ENCODE assay signal across 8 cellular contexts in the genomic region with DNA sequence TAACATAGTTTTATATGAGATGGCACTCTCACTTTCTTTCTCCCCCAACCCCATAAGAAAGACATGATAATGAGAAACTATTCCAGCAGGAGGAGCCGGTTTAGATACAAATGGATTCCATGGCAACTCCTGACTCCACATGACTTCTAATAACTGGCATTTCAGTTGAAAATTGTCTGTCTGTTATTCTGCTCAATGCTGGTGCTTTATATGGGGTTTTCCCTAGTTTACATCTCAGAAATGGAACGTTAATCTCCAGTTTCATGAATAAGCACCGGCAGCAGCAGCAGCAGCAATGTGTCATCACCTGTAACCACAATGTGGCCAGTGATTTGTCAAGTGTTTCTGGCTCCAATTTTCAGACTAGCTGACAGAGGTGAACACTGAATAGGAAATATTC. TPM values are rescaled to one million over a fixed set of nuclear protein-coding genes. Genes with fewer than 3 reads are reported as not detected.
A peak's percentile ranks its signal among the peaks of the same experiment; 100 is the strongest.
DNase-seq lines count a peak whose midpoint lies in the region; ATAC-seq and TF ChIP-seq lines count a peak whose summit lies in the region.

No MANE protein-coding gene starts in this region.

- intact Hi-C loops in heart right ventricle (cut with DNase I), result loop anchor here in 1 of 10 donors (10.0 kb wide), 1 partner anchor 468 kb away; no protein-coding TSS in a partner anchor
- intact Hi-C loops in left ventricle myocardium inferior (cut with micrococcal nuclease), result no loop called here

- WGBS in heart right ventricle, 2 donors, result 15 to 20% methylated on average over 3 of the region's 3 CpGs

- no peaks in the 10 kb centered on the region for H3K36me3 Mint-ChIP-seq in endothelial cell (ENCODE audit: low read depth, unreplicated experiment)

- H3K36me3 ChIP-seq in heart right ventricle, result no peaks in the 10 kb centered on the region
- no peaks in the 10 kb centered on the region for H3K36me3 ChIP-seq in left ventricle myocardium inferior

- ATAC-seq in GM19035 (IDR thresholded peaks at IDR 0.05; ENCODE audit: unreplicated experiment) (peak; percentile 90), HG03045 (IDR thresholded peaks at IDR 0.05; ENCODE audit: unreplicated experiment) (peak; percentile 84), heart right ventricle (no peak)

- in situ Hi-C loops in ACHN (cut with HindIII; ENCODE audit: low pct_ligation_motif_present, low pct_unique_long_range_greater_than_20kb, low sequenced_read_pairs), result loop anchor here (25.0 kb wide), 1 partner anchor 360 kb away; no protein-coding TSS in a partner anchor

- H3K9me3 Mint-ChIP-seq in endothelial cell (ENCODE audit: unreplicated experiment), result no peaks in the 10 kb centered on the region

- no peak overlapping the region for H3K4me3 ChIP-seq in heart right ventricle
- H3K4me3 ChIP-seq in left ventricle myocardium inferior, result no peak overlapping the region

- H3K4me1 Mint-ChIP-seq in endothelial cell (ENCODE audit: unreplicated experiment), result peaks cover 2% of the 10 kb centered on the region

- H3K4me3 Mint-ChIP-seq in endothelial cell (ENCODE audit: unreplicated experiment), result no peak overlapping the region

- H3K27ac ChIP-seq in heart right ventricle (no peak overlapping the region), left ventricle myocardium inferior (replicated peaks) (no peak overlapping the region)

- H3K9me3 ChIP-seq in heart right ventricle (no peaks in the 10 kb centered on the region), left ventricle myocardium inferior (replicated peaks) (no peaks in the 10 kb centered on the region)

- DNase-seq in ACHN (peak; percentile 54), SW480 (ENCODE audit: low spot score) (peak; percentile 16), heart right ventricle (no peak), left ventricle myocardium inferior (no peak), NCI-H187 treated with DMSO at 0.1 percent for 48 hours (lab: John Stamatoyannopoulos, UW) (no peak), endothelial cell (ENCODE audit: low spot score) (no peak)

- H3K27me3 ChIP-seq in heart right ventricle (peaks cover 4 to 97% (median 79%) of the 10 kb centered on the region in 7 donors), left ventricle myocardium inferior (ENCODE audit: low read depth) (peaks cover 99% of the 10 kb centered on the region)

- H3K27ac Mint-ChIP-seq in endothelial cell (ENCODE audit: unreplicated experiment), result no peak overlapping the region

- no peak for TF ChIP-seq CTCF in heart right ventricle (IDR thresholded peaks at IDR 0.05)
- TF ChIP-seq CTCF in left ventricle myocardium inferior (IDR thresholded peaks at IDR 0.05; ENCODE audit: borderline replicate concordance), result no peak
- TF ChIP-seq CTCF in endothelial cell (IDR thresholded peaks at IDR 0.05; ENCODE audit: unreplicated experiment), result no peak

- H3K27me3 Mint-ChIP-seq in endothelial cell (ENCODE audit: unreplicated experiment), result peaks cover 13% of the 10 kb centered on the region

- H3K4me1 ChIP-seq in heart right ventricle, result peaks cover 0 to 1% (median 0%) of the 10 kb centered on the region in 9 donors
- no peaks in the 10 kb centered on the region for H3K4me1 ChIP-seq in left ventricle myocardium inferior

RNA-seq across cellular contexts. Expression of a gene that starts 8.0 kb away (rescaled TPM):
- total RNA-seq in heart right ventricle (not detected), left ventricle myocardium inferior (not detected), endothelial cell (ENCODE audit: unreplicated experiment) (0.41 TPM)
- polyA plus RNA-seq in heart right ventricle, result not detected

Comparison
In these comparisons a context has a peak if more than half of its experiments do, and no peak if none do; other contexts are left out.
1. DNase-seq: peak in ACHN (single experiment) and SW480 (single experiment); none in heart right ventricle (0 of 2), left ventricle myocardium inferior (single experiment), NCI-H187 treated with DMSO at 0.1 percent for 48 hours (single experiment) and endothelial cell (single experiment).
2. ATAC-seq: peak in GM19035 (single experiment) and HG03045 (single experiment); none in heart right ventricle (0 of 8).